ENCODE assay signal across 20 cellular contexts in the genomic region with DNA sequence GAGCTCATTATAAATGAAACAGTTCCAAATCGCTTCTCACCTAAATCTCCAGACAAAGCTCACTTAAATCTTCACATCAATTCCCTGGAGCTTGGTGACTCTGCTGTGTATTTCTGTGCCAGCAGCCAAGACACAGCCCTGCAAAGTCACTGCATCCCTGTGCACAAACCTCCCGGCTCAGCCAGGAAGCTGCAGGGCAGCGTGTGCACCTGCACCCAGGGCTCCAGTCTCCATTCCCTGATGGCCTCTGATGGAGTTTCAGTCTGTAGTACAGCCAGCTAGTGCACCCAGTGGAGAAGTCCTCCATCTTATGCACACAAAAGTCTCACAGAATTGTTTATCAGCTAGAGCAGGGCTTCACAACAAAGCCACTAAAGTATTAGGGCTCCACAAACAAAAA. TPM values are rescaled to one million over a fixed set of nuclear protein-coding genes. Genes with fewer than 3 reads are reported as not detected.
DNase-seq lines count a peak whose midpoint lies in the region; ATAC-seq lines count a peak whose summit lies in the region.
"Had no signal": no experiment of that assay in that cellular context is flagged by ENCODE, and none has a peak within 500 bp of the region (broad histone marks: within the 10 kb centered on the region; RNA-seq: fewer than 3 reads in every experiment).

No MANE protein-coding gene starts in this region.

- no peak for DNase-seq in activated naive CD4-positive, alpha-beta T cell (lab: John Stamatoyannopoulos, UW)
- no peak for DNase-seq in activated CD8-positive, alpha-beta T cell treated with anti-CD3 and anti-CD28 coated beads, Interleukin-2, amount 10 ng/mL, durations not matched to agents 7 days and 5 days
- DNase-seq in midbrain (lab: John Stamatoyannopoulos, UW) (peak; percentile 21), SKM-1 (lab: John Stamatoyannopoulos, UW; ENCODE audit: unreplicated experiment) (no peak), mesendoderm (no peak), NCI-H146 (lab: John Stamatoyannopoulos, UW) (no peak)
- DNase-seq in stimulated activated CD4-positive, alpha-beta T cell treated with anti-CD3 and anti-CD28 coated beads, Interleukin-2, amount 100 ng/mL, for 48 hours = no peak
- DNase-seq: AML-193; CD4-positive, alpha-beta T cell; GF-D8; GM23248; NCI-H1694 treated with DMSO at 0.1 percent for 48 hours; NCI-H345; NCI-H748 treated with DMSO at 0.1 percent for 48 hours; Peyer's patch; Right ventricle myocardium superior had no signal

- H2BK5ac ChIP-seq in mesendoderm (ENCODE audit: low read length) = no peak overlapping the region

- H3K4me3 Mint-ChIP-seq in activated naive CD4-positive, alpha-beta T cell treated with anti-CD3 and anti-CD28 coated beads, Interleukin-2, amount 50 U/mL, for 24 hours = peak overlapping the region; percentile 43
- peak overlapping the region; percentile 26 for H3K4me3 Mint-ChIP-seq in activated CD8-positive, alpha-beta T cell treated with anti-CD3 and anti-CD28 coated beads, Interleukin-2, amount 10 ng/mL, durations not matched to agents 7 days and 5 days
- H3K4me3 Mint-ChIP-seq: CD4-positive, alpha-beta T cell had no signal

- H3K79me1 ChIP-seq in mesendoderm (ENCODE audit: low read length) = no peaks in the 10 kb centered on the region

- no peaks in the 10 kb centered on the region for H3K4me1 ChIP-seq in mesendoderm (ENCODE audit: control insufficient read depth, low read depth, low read length)
- H3K4me1 ChIP-seq: Peyer's patch had no signal

- H3K36me3 ChIP-seq in mesendoderm (ENCODE audit: control insufficient read depth, insufficient read depth, low read length) = no peaks in the 10 kb centered on the region
- H3K36me3 ChIP-seq: Peyer's patch had no signal

- peaks cover 24% of the 10 kb centered on the region for H3K4me1 Mint-ChIP-seq in activated naive CD4-positive, alpha-beta T cell treated with anti-CD3 and anti-CD28 coated beads, Interleukin-2, amount 50 U/mL, for 24 hours
- H3K4me1 Mint-ChIP-seq in activated CD8-positive, alpha-beta T cell treated with anti-CD3 and anti-CD28 coated beads, Interleukin-2, amount 10 ng/mL, durations not matched to agents 7 days and 5 days (ENCODE audit: low read depth) = peaks cover 11% of the 10 kb centered on the region

- no peak overlapping the region for H3K9ac ChIP-seq in mesendoderm (ENCODE audit: low read length)
- H3K9ac ChIP-seq: GM23248 had no signal

- POLR2A ChIA-PET in activated CD8-positive, alpha-beta T cell treated with anti-CD3 and anti-CD28 coated beads, Interleukin-2, amount 10 ng/mL, durations not matched to agents 7 days and 5 days (lab: Charles Lee) = interaction anchor here (0.9 to 1.2 kb wide), 3 partner anchors 488 to 502 kb away, joined by 3 to 4 read pairs (median 3); no protein-coding TSS in a partner anchor

- no peak overlapping the region for H4K8ac ChIP-seq in mesendoderm (ENCODE audit: low read depth, low read length)

- H3K27ac ChIP-seq in mesendoderm (ENCODE audit: low read depth, low read length) = no peak overlapping the region
- H3K27ac ChIP-seq: GM23248, Peyer's patch had no signal

- CTCF ChIA-PET in activated CD8-positive, alpha-beta T cell treated with anti-CD3 and anti-CD28 coated beads, Interleukin-2, amount 10 ng/mL, durations not matched to agents 7 days and 5 days (lab: Charles Lee) = interaction anchor here (0.7 to 2.1 kb wide), 3 partner anchors 11 to 693 kb away, joined by 3 to 9 read pairs (median 4); no protein-coding TSS in a partner anchor

- H3K79me2 ChIP-seq in mesendoderm (ENCODE audit: control insufficient read depth, insufficient read depth, low read length) = no peaks in the 10 kb centered on the region

- no peak overlapping the region for H4K5ac ChIP-seq in mesendoderm (ENCODE audit: low read length)

- H3K36me3 Mint-ChIP-seq in activated naive CD4-positive, alpha-beta T cell treated with anti-CD3 and anti-CD28 coated beads, Interleukin-2, amount 50 U/mL, for 24 hours = no peaks in the 10 kb centered on the region
- H3K36me3 Mint-ChIP-seq in activated CD8-positive, alpha-beta T cell treated with anti-CD3 and anti-CD28 coated beads, Interleukin-2, amount 10 ng/mL, durations not matched to agents 7 days and 5 days (ENCODE audit: low read depth) = no peaks in the 10 kb centered on the region

- H3K9me3 Mint-ChIP-seq in activated naive CD4-positive, alpha-beta T cell treated with anti-CD3 and anti-CD28 coated beads, Interleukin-2, amount 50 U/mL, for 24 hours = no peaks in the 10 kb centered on the region
- H3K9me3 Mint-ChIP-seq in activated CD8-positive, alpha-beta T cell treated with anti-CD3 and anti-CD28 coated beads, Interleukin-2, amount 10 ng/mL, durations not matched to agents 7 days and 5 days (ENCODE audit: insufficient read depth) = no peaks in the 10 kb centered on the region
- H3K9me3 Mint-ChIP-seq: CD4-positive, alpha-beta T cell had no signal

- no peak overlapping the region for H3K56ac ChIP-seq in mesendoderm (ENCODE audit: low read length)

- no peak overlapping the region for H3K4ac ChIP-seq in mesendoderm (ENCODE audit: low read depth, low read length)

- no peak overlapping the region for H2BK15ac ChIP-seq in mesendoderm (replicated peaks; ENCODE audit: low read depth)

- H3K4me2 ChIP-seq in mesendoderm (ENCODE audit: low read length) = no peak overlapping the region

- WGBS in mesendoderm (ENCODE audit: extremely low coverage, insufficient coverage, low lambda C conversion rate) = no CpG with 5 or more reads among the region's 3 CpGs

- H3K18ac ChIP-seq in mesendoderm (ENCODE audit: low read length) = no peak overlapping the region

- no peak overlapping the region for H3K27ac Mint-ChIP-seq in activated naive CD4-positive, alpha-beta T cell treated with anti-CD3 and anti-CD28 coated beads, Interleukin-2, amount 50 U/mL, for 24 hours
- no peak overlapping the region for H3K27ac Mint-ChIP-seq in activated CD8-positive, alpha-beta T cell treated with anti-CD3 and anti-CD28 coated beads, Interleukin-2, amount 10 ng/mL, durations not matched to agents 7 days and 5 days
- H3K27ac Mint-ChIP-seq: CD4-positive, alpha-beta T cell had no signal

- peaks cover 4% of the 10 kb centered on the region for H3K27me3 Mint-ChIP-seq in activated naive CD4-positive, alpha-beta T cell treated with anti-CD3 and anti-CD28 coated beads, Interleukin-2, amount 50 U/mL, for 24 hours
- H3K27me3 Mint-ChIP-seq in activated CD8-positive, alpha-beta T cell treated with anti-CD3 and anti-CD28 coated beads, Interleukin-2, amount 10 ng/mL, durations not matched to agents 7 days and 5 days (ENCODE audit: low read depth) = peaks cover 16% of the 10 kb centered on the region
- H3K27me3 Mint-ChIP-seq: CD4-positive, alpha-beta T cell had no signal

- no peak overlapping the region for H2BK120ac ChIP-seq in mesendoderm (ENCODE audit: low read depth, low read length)

- H3K4me3 ChIP-seq in mesendoderm (ENCODE audit: low read length) = no peak overlapping the region
- H3K4me3 ChIP-seq: GM23248, Peyer's patch had no signal

- H3K27me3 ChIP-seq in mesendoderm (ENCODE audit: insufficient read depth, low read length, poor library complexity) = no peaks in the 10 kb centered on the region
- H3K27me3 ChIP-seq: Peyer's patch had no signal

- H3K23ac ChIP-seq in mesendoderm (ENCODE audit: low read length) = no peak overlapping the region

- no peak for ATAC-seq in activated CD8-positive, alpha-beta T cell treated with anti-CD3 and anti-CD28 coated beads, Interleukin-2, amount 10 ng/mL, durations not matched to agents 7 days and 5 days
- ATAC-seq: HCT116 had no signal

- no peak overlapping the region for H2AK5ac ChIP-seq in mesendoderm (ENCODE audit: low read length)

RNA-seq across cellular contexts. Expression of a gene that starts 51.1 kb away (rescaled TPM):
- total RNA-seq in activated CD8-positive, alpha-beta T cell treated with anti-CD3 and anti-CD28 coated beads, Interleukin-2, amount 10 ng/mL, durations not matched to agents 7 days and 5 days = not detected
- polyA plus RNA-seq in mesendoderm (2013, experiment 1 of 2) = not detected
- not detected for polyA plus RNA-seq in mesendoderm (2013, experiment 2 of 2)
- total RNA-seq: A673; CD4-positive, alpha-beta T cell; GM23248; HT1080; Peyer's patch; Right ventricle myocardium superior had no signal
- polyA plus RNA-seq: GM23248 had no signal
